Comparison of ENCODE assay signal across 12 cellular contexts in genomic region chr1:156323179-156323578, GRCh38. TPM values are rescaled to one million over a fixed set of nuclear protein-coding genes. Genes with fewer than 3 reads are reported as not detected.
"Had no signal": no experiment of that assay in that cellular context is flagged by ENCODE, and none has a peak within 500 bp of the region (broad histone marks: within the 10 kb centered on the region; RNA-seq: fewer than 3 reads in every experiment).

No MANE protein-coding gene starts in this region.

RNA-seq across cellular contexts. Expression of gene TSACC, which starts 15.1 kb away (rescaled TPM):
- total RNA-seq: activated CD4-positive, alpha-beta memory T cell treated with anti-CD3 and anti-CD28 coated beads for 36 hours; activated T-helper 1 cell treated with anti-CD3 and anti-CD28 coated beads, Interleukin-12 subunit alpha, Interleukin-12 subunit beta, Interleukin-2, Interleukin-4 antibody, amounts not matched to agents 30 ng/mL and 10 ng/mL and 1 ng/mL, durations not matched to agents 14 hours and 24 hours and 36 hours; ascending aorta; body of pancreas; Peyer's patch; Right ventricle myocardium inferior had no signal

RNA-seq across cellular contexts. Expression of gene VHLL, which starts 24.1 kb away (rescaled TPM):
- total RNA-seq: activated B cell treated with CpG ODN at 0.5 μM for 24 hours; activated CD4-positive, alpha-beta memory T cell treated with anti-CD3 and anti-CD28 coated beads for 36 hours; activated naive CD4-positive, alpha-beta T cell treated with anti-CD3 and anti-CD28 coated beads for 36 hours; activated naive CD4-positive, alpha-beta T cell treated with anti-CD3 and anti-CD28 coated beads, Interleukin-2, amount 50 U/mL, for 72 hours; activated T-helper 1 cell treated with anti-CD3 and anti-CD28 coated beads, Interleukin-12 subunit alpha, Interleukin-12 subunit beta, Interleukin-2, Interleukin-4 antibody, amounts not matched to agents 30 ng/mL and 10 ng/mL and 1 ng/mL, durations not matched to agents 14 hours and 24 hours and 36 hours; ascending aorta; body of pancreas; NCI-H460; Peyer's patch; Right ventricle myocardium inferior; SK-MEL-5; T-helper 17 cell had no signal

RNA-seq across cellular contexts. Expression of gene TMEM79, which starts 39.1 kb away (rescaled TPM):
- total RNA-seq: ascending aorta had no signal
